ENCODE assay signal across 11 cellular contexts in genomic region chr14:53399057-53399456, GRCh38.
A peak's percentile ranks its signal among the peaks of the same experiment; 100 is the strongest.
DNase-seq lines count a peak whose midpoint lies in the region; ATAC-seq and TF ChIP-seq lines count a peak whose summit lies in the region.
"Had no signal": no experiment of that assay in that cellular context is flagged by ENCODE, and none has a peak within 500 bp of the region (broad histone marks: within the 10 kb centered on the region; RNA-seq: fewer than 3 reads in every experiment).

No MANE protein-coding gene starts in this region.

- DNase-seq in HuH-7.5 (ENCODE audit: low spot score): peak; percentile 4
- no peak for DNase-seq in mammary epithelial cell
- peak; percentile 26 for DNase-seq in left kidney (ENCODE audit: low read depth, low spot score)
- no peak for DNase-seq in NK-92 treated with Interleukin-12 subunit alpha and Interleukin-12 subunit beta, amount 100 ng/mL, for 24 hours (lab: John Stamatoyannopoulos, UW)
- no peak for DNase-seq in left lobe of liver (ENCODE audit: low spot score)
- DNase-seq in activated CD4-positive, CD25-positive, alpha-beta regulatory T cell treated with anti-CD3 and anti-CD28 coated beads, Interleukin-2, amount 50 U/mL, for 72 hours: no peak
- DNase-seq in substantia nigra (lab: John Stamatoyannopoulos, UW): no peak
- DNase-seq: NCI-H446 treated with DMSO at 0.1 percent for 48 hours; stimulated activated CD8-positive, alpha-beta memory T cell treated with anti-CD3 and anti-CD28 coated beads, Interleukin-4, amount 100 ng/mL, for 48 hours had no signal

- no peaks in the 10 kb centered on the region for H3F3A ChIP-seq in DOHH2 (ENCODE audit: control insufficient read depth, insufficient read depth)

- CTCF ChIA-PET in mammary epithelial cell (lab: Charles Lee; ENCODE audit: low non-redundant PET): interaction anchor here (0.6 to 0.7 kb wide), 4 partner anchors 40 to 345 kb away, joined by 3 to 5 read pairs (median 4); no protein-coding TSS in a partner anchor

- H3K9me3 ChIP-seq in DOHH2 (ENCODE audit: control insufficient read depth, insufficient read depth, low read length): no peaks in the 10 kb centered on the region
- H3K9me3 ChIP-seq in mammary epithelial cell (replicated peaks; ENCODE audit: insufficient read depth, low read length): no peaks in the 10 kb centered on the region

- H3K27me3 ChIP-seq in DOHH2 (ENCODE audit: control insufficient read depth, low read length): no peaks in the 10 kb centered on the region
- H3K27me3 ChIP-seq in mammary epithelial cell (ENCODE audit: insufficient read depth, low read length): no peaks in the 10 kb centered on the region

- no peak for ATAC-seq in left lobe of liver
- ATAC-seq: activated T-cell treated with anti-CD3 and anti-CD28 coated beads, Interleukin-2, amount 50 U/mL, for 72 hours had no signal

- 63% methylated on average over 4 of the region's 7 CpGs for WGBS in mammary epithelial cell (ENCODE audit: low coverage, missing lambda C conversion rate)

- in situ Hi-C loops in mammary epithelial cell (cut with MboI; ENCODE audit: low sequenced_read_pairs in 2 of 2): no loop called here

- H3K9me2 ChIP-seq in DOHH2 (replicated peaks; ENCODE audit: control insufficient read depth, low read length): no peaks in the 10 kb centered on the region

- intact Hi-C loops in mammary epithelial cell (cut with micrococcal nuclease): loop anchor here (2.0 kb wide), 2 partner anchors 92 to 102 kb away; no protein-coding TSS in a partner anchor

- H3K27ac ChIP-seq in DOHH2 (ENCODE audit: low read depth, low read length): no peak overlapping the region
- no peak overlapping the region for H3K27ac ChIP-seq in mammary epithelial cell (ENCODE audit: insufficient read depth, low read depth, low read length)
- no peak overlapping the region for H3K27ac ChIP-seq in substantia nigra (ENCODE audit: low read depth, low read length, poor library complexity, severe bottlenecking)

- H3K9ac ChIP-seq in mammary epithelial cell (ENCODE audit: insufficient read depth, low read length): no peak overlapping the region

- H3K4me3 ChIP-seq in DOHH2 (ENCODE audit: low read length) (no peak overlapping the region), mammary epithelial cell (replicated peaks in 1 of 3; ENCODE audit: insufficient read depth in 1 of 3, low read depth in 2 of 3, low read length in 3 of 3) (no peak overlapping the region)

- H2AFZ ChIP-seq in mammary epithelial cell (ENCODE audit: low read depth, low read length): no peak overlapping the region

- H3K4me2 ChIP-seq in DOHH2 (ENCODE audit: low read length) (no peak overlapping the region), mammary epithelial cell (ENCODE audit: insufficient read depth, low read depth, low read length) (no peak overlapping the region)

- H3K4me1 ChIP-seq in DOHH2 (ENCODE audit: control insufficient read depth, low read length) (no peaks in the 10 kb centered on the region), mammary epithelial cell (ENCODE audit: insufficient read depth, low read length) (no peaks in the 10 kb centered on the region)

- BruUV-seq in mammary epithelial cell (replicated peaks; lab: Mats Ljungman, UMichigan): no TSS peak

- H3K79me2 ChIP-seq in DOHH2 (ENCODE audit: control insufficient read depth, low read length): no peaks in the 10 kb centered on the region
- H3K79me2 ChIP-seq in mammary epithelial cell (ENCODE audit: insufficient read depth, low read length): no peaks in the 10 kb centered on the region

- TF ChIP-seq CTCF in DOHH2 (IDR thresholded peaks at IDR 0.05; ENCODE audit: low read depth, low read length, poor library complexity, severe bottlenecking): peak; percentile 54
- TF ChIP-seq CTCF in mammary epithelial cell (conservative IDR thresholded peaks at IDR 0.05 in 1 of 2, IDR thresholded peaks at IDR 0.05 in 1 of 2; ENCODE audit: extremely low read depth in 1 of 2, insufficient read depth in 1 of 2, low read depth in 1 of 2, low read length in 2 of 2): peak; percentile 39 to 42

- no peaks in the 10 kb centered on the region for H4K20me1 ChIP-seq in DOHH2 (ENCODE audit: control insufficient read depth, insufficient read depth, low read depth, low read length)
- no peaks in the 10 kb centered on the region for H4K20me1 ChIP-seq in mammary epithelial cell (ENCODE audit: insufficient read depth, low read length)

- dilution Hi-C loops in mammary epithelial cell (cut with HindIII; ENCODE audit: low sequenced_read_pairs): no loop called here

- H3K36me3 ChIP-seq in DOHH2 (ENCODE audit: control insufficient read depth, low read length) (no peaks in the 10 kb centered on the region), mammary epithelial cell (ENCODE audit: insufficient read depth, low read length) (no peaks in the 10 kb centered on the region)

Comparison
In these comparisons a context has a peak if more than half of its experiments do, and no peak if none do; other contexts are left out.
1. DNase-seq: peak in HuH-7.5 (single experiment) and left kidney (single experiment); none in mammary epithelial cell (single experiment), NK-92 treated with Interleukin-12 subunit alpha and Interleukin-12 subunit beta, amount 100 ng/mL, for 24 hours (single experiment), left lobe of liver (single experiment), activated CD4-positive, CD25-positive, alpha-beta regulatory T cell treated with anti-CD3 and anti-CD28 coated beads, Interleukin-2, amount 50 U/mL, for 72 hours (single experiment) and substantia nigra (0 of 49).